ENCODE assay signal across 15 cellular contexts in genomic region chr3:106048946-106049481, GRCh38.
"Had no signal": no experiment of that assay in that cellular context is flagged by ENCODE, and none has a peak within 500 bp of the region (broad histone marks: within the 10 kb centered on the region; RNA-seq: fewer than 3 reads in every experiment).

No MANE protein-coding gene starts in this region.

- DNase-seq: activated CD8-positive, alpha-beta T cell treated with anti-CD3 and anti-CD28 coated beads for 36 hours; activated naive CD4-positive, alpha-beta T cell; adrenal gland; central memory CD4-positive, alpha-beta T cell; effector CD4-positive, alpha-beta T cell; kidney; left ventricle myocardium inferior; mesenchymal stem cell; stimulated activated CD4-positive, alpha-beta T cell treated with anti-CD3 and anti-CD28 coated beads, Interleukin-4, amount 100 ng/mL, for 4 hours; thyroid gland had no signal

- H2AFZ ChIP-seq: parathyroid adenoma had no signal

- H3K4me3 ChIP-seq: adrenal gland, coronary artery, gastroesophageal sphincter, left ventricle myocardium inferior, thyroid gland, vagina had no signal

- H3K4me3 Mint-ChIP-seq: activated CD8-positive, alpha-beta T cell treated with anti-CD3 and anti-CD28 coated beads for 36 hours; T-helper 2 cell treated with Interferon-gamma antibody and Interleukin-4, amounts not matched to agents 5 μg/mL and 100 μg/mL, for 36 hours had no signal

- H3K27me3 Mint-ChIP-seq: activated CD8-positive, alpha-beta T cell treated with anti-CD3 and anti-CD28 coated beads for 36 hours had no signal

- H3K27ac Mint-ChIP-seq: activated CD8-positive, alpha-beta T cell treated with anti-CD3 and anti-CD28 coated beads for 36 hours; T-helper 2 cell treated with Interferon-gamma antibody and Interleukin-4, amounts not matched to agents 5 μg/mL and 100 μg/mL, for 36 hours had no signal

- H3K9me3 ChIP-seq: adrenal gland, gastroesophageal sphincter, left ventricle myocardium inferior, thyroid gland, vagina had no signal

- H3K4me1 ChIP-seq: adrenal gland, gastroesophageal sphincter, left ventricle myocardium inferior, parathyroid adenoma, thyroid gland, vagina had no signal

- H3K36me3 ChIP-seq: adrenal gland, gastroesophageal sphincter, left ventricle myocardium inferior, thyroid gland, vagina had no signal

- H3K9ac ChIP-seq: parathyroid adenoma had no signal

- H3K27me3 ChIP-seq: adrenal gland, gastroesophageal sphincter, thyroid gland, vagina had no signal

- ATAC-seq: activated CD8-positive, alpha-beta T cell treated with anti-CD3 and anti-CD28 coated beads for 36 hours; gastroesophageal sphincter had no signal

- H3K27ac ChIP-seq: adrenal gland, coronary artery, gastroesophageal sphincter, left ventricle myocardium inferior, parathyroid adenoma, thyroid gland, vagina had no signal

- H3K79me2 ChIP-seq: parathyroid adenoma had no signal
